Comparison of ENCODE assay signal across 25 cellular contexts in the genomic region with DNA sequence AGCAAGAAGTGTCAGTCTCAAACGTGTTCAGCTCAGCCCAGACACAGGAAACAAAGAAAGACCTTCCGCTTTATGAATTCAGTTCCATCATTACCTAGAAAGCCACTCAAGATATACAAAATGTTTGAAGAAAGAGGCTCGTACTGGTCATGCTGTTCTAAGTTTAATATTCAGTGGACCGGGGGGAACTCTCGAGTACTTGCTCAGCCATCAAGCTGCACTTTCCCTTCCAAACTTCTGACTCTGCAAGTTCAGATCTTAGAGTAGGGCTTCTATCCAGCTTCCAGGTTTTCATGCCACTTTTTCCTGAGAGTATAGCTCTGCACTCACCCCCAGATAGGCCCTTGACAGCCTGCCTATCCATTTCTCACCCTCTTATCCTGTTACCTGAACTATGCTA.
"Had no signal": no experiment of that assay in that cellular context is flagged by ENCODE, and none has a peak within 500 bp of the region (broad histone marks: within the 10 kb centered on the region; RNA-seq: fewer than 3 reads in every experiment).

No MANE protein-coding gene starts in this region.

- H3K27ac ChIP-seq: hepatocyte, left ventricle myocardium inferior, neutrophil, ovary, prostate gland, sigmoid colon, spleen, suprapubic skin, thoracic aorta, tibial nerve, uterus had no signal

- H3K9me3 ChIP-seq: left ventricle myocardium inferior, neutrophil, ovary, prostate gland, sigmoid colon, spleen, suprapubic skin, thoracic aorta, tibial nerve, uterus had no signal

- H3K4me3 Mint-ChIP-seq: naive thymus-derived CD8-positive, alpha-beta T cell; nephron; neural crest cell; stimulated activated effector memory CD8-positive, alpha-beta T cell treated with anti-CD3 and anti-CD28 coated beads, Interleukin-12 subunit alpha, Interleukin-12 subunit beta, amount 100 ng/mL, for 72 hours; stimulated activated naive CD8-positive, alpha-beta T cell treated with anti-CD3 and anti-CD28 coated beads, Interleukin-15, Interleukin-2, amounts not matched to agents 100 ng/mL and 50 ng/mL, for 24 hours; type B pancreatic cell had no signal

- H3K9me3 Mint-ChIP-seq: naive thymus-derived CD8-positive, alpha-beta T cell; nephron; neural crest cell; stimulated activated effector memory CD8-positive, alpha-beta T cell treated with anti-CD3 and anti-CD28 coated beads, Interleukin-12 subunit alpha, Interleukin-12 subunit beta, amount 100 ng/mL, for 72 hours; stimulated activated naive CD8-positive, alpha-beta T cell treated with anti-CD3 and anti-CD28 coated beads, Interleukin-15, Interleukin-2, amounts not matched to agents 100 ng/mL and 50 ng/mL, for 24 hours; type B pancreatic cell had no signal

- DNase-seq: islet precursor cell; left ventricle myocardium inferior; naive thymus-derived CD8-positive, alpha-beta T cell; occipital lobe; ovary; retina; right cardiac atrium; sigmoid colon; small intestine; spleen; stimulated activated CD4-positive, alpha-beta T cell treated with anti-CD3 and anti-CD28 coated beads, Interleukin-4, amount 100 ng/mL, for 24 hours; stimulated activated naive CD4-positive, alpha-beta T cell; uterus had no signal

- H3K27me3 ChIP-seq: hepatocyte, neutrophil, ovary, sigmoid colon, spleen, suprapubic skin, tibial nerve, uterus had no signal

- H2AFZ ChIP-seq: hepatocyte had no signal

- H3K4me2 ChIP-seq: hepatocyte had no signal

- H3K4me3 ChIP-seq: hepatocyte, left ventricle myocardium inferior, lung, ovary, prostate gland, sigmoid colon, spleen, suprapubic skin, thoracic aorta, tibial nerve, uterus had no signal

- H3K4me1 Mint-ChIP-seq: nephron; stimulated activated effector memory CD8-positive, alpha-beta T cell treated with anti-CD3 and anti-CD28 coated beads, Interleukin-12 subunit alpha, Interleukin-12 subunit beta, amount 100 ng/mL, for 72 hours had no signal

- H3K79me2 ChIP-seq: hepatocyte had no signal

- H3K36me3 Mint-ChIP-seq: naive thymus-derived CD8-positive, alpha-beta T cell; stimulated activated effector memory CD8-positive, alpha-beta T cell treated with anti-CD3 and anti-CD28 coated beads, Interleukin-12 subunit alpha, Interleukin-12 subunit beta, amount 100 ng/mL, for 72 hours; type B pancreatic cell had no signal

- H3K27me3 Mint-ChIP-seq: naive thymus-derived CD8-positive, alpha-beta T cell; stimulated activated naive CD8-positive, alpha-beta T cell treated with anti-CD3 and anti-CD28 coated beads, Interleukin-15, Interleukin-2, amounts not matched to agents 100 ng/mL and 50 ng/mL, for 24 hours; type B pancreatic cell had no signal

- H3K36me3 ChIP-seq: left ventricle myocardium inferior, neutrophil, ovary, prostate gland, sigmoid colon, spleen, suprapubic skin, thoracic aorta, tibial nerve, uterus had no signal

- H3K27ac Mint-ChIP-seq: naive thymus-derived CD8-positive, alpha-beta T cell; nephron; stimulated activated effector memory CD8-positive, alpha-beta T cell treated with anti-CD3 and anti-CD28 coated beads, Interleukin-12 subunit alpha, Interleukin-12 subunit beta, amount 100 ng/mL, for 72 hours; stimulated activated naive CD8-positive, alpha-beta T cell treated with anti-CD3 and anti-CD28 coated beads, Interleukin-15, Interleukin-2, amounts not matched to agents 100 ng/mL and 50 ng/mL, for 24 hours had no signal

- H3K4me1 ChIP-seq: prostate gland, uterus had no signal
